ENCODE assay signal across 6 cellular contexts in genomic region chr9:125863920-125864319, GRCh38.
"Had no signal": no experiment of that assay in that cellular context is flagged by ENCODE, and none has a peak within 500 bp of the region (broad histone marks: within the 10 kb centered on the region; RNA-seq: fewer than 3 reads in every experiment).

No MANE protein-coding gene starts in this region.

- H3K27ac ChIP-seq: GM23248, KMS-11 had no signal

- H3K4me3 ChIP-seq: GM23248, HAP-1 had no signal

- H3K36me3 ChIP-seq: HAP-1 had no signal

- H3K9me3 ChIP-seq: HAP-1 had no signal

- DNase-seq: GM23248, GOT3, IMR-90, KBM-7 had no signal

- H3K4me2 ChIP-seq: KMS-11 had no signal

- H2AFZ ChIP-seq: GM23248 had no signal

- H3K4me1 ChIP-seq: HAP-1 had no signal

- H3K9ac ChIP-seq: GM23248, KMS-11 had no signal
